ENCODE assay signal across 8 cellular contexts in genomic region chr3:193605876-193606275, GRCh38. TPM values are rescaled to one million over a fixed set of nuclear protein-coding genes. Genes with fewer than 3 reads are reported as not detected.
DNase-seq lines count a peak whose midpoint lies in the region; ATAC-seq, FAIRE-seq and TF ChIP-seq lines count a peak whose summit lies in the region.

No MANE protein-coding gene starts in this region.

- H3K36me3 Mint-ChIP-seq in type B pancreatic cell = peaks cover 17% of the 10 kb centered on the region

- no peak for TF ChIP-seq POLR2A in endothelial cell of umbilical vein (IDR thresholded peaks at IDR 0.05; ENCODE audit: low read depth, low read length)

- POLR2A ChIA-PET in endothelial cell of umbilical vein (lab: Charles Lee) = no interaction called here

- no peaks in the 10 kb centered on the region for H3K27me3 ChIP-seq in endothelial cell of umbilical vein (ENCODE audit: control insufficient read depth in 2 of 2, insufficient read depth in 2 of 2, low read length in 2 of 2)

- H3K27me3 Mint-ChIP-seq in type B pancreatic cell = no peaks in the 10 kb centered on the region

- H3K9me1 ChIP-seq in endothelial cell of umbilical vein (replicated peaks; ENCODE audit: control insufficient read depth, extremely low read depth, insufficient read depth, low read length) = no peaks in the 10 kb centered on the region

- H3K9ac ChIP-seq in endothelial cell of umbilical vein (replicated peaks; ENCODE audit: extremely low read depth, insufficient read depth, low read length) = no peak overlapping the region

- H3K79me2 ChIP-seq in endothelial cell of umbilical vein (ENCODE audit: control insufficient read depth, insufficient read depth, low read length) = peaks cover 47% of the 10 kb centered on the region

- H3K27ac ChIP-seq in endothelial cell of umbilical vein (ENCODE audit: insufficient read depth, low read depth, low read length) = no peak overlapping the region

- CTCF ChIA-PET in endothelial cell of umbilical vein (lab: Charles Lee) = no interaction called here

- intact Hi-C loops in endothelial cell of umbilical vein (cut with micrococcal nuclease) = no loop called here
- intact Hi-C loops in mucosa of descending colon (cut with DNase I, micrococcal nuclease) = no loop called here

- H3K9me3 ChIP-seq in endothelial cell of umbilical vein (replicated peaks; ENCODE audit: control insufficient read depth, insufficient read depth, low read length) = no peaks in the 10 kb centered on the region
- H3K9me3 ChIP-seq in mucosa of descending colon = no peaks in the 10 kb centered on the region

- ATAC-seq in HG02759 (IDR thresholded peaks at IDR 0.05; ENCODE audit: unreplicated experiment) (peak; percentile 79), mucosa of descending colon (peak; percentile 93)
- ATAC-seq in activated CD4-positive, CD25-positive, alpha-beta regulatory T cell treated with anti-CD3 and anti-CD28 coated beads, Interleukin-2, amount 50 U/mL, for 24 hours = peak; percentile 77 to 79

- H3K4me3 ChIP-seq in endothelial cell of umbilical vein (replicated peaks in 1 of 3; ENCODE audit: insufficient read depth in 1 of 3, low read depth in 1 of 3, low read length in 3 of 3) (no peak overlapping the region), mucosa of descending colon (no peak overlapping the region)

- dilution Hi-C loops in endothelial cell of umbilical vein (cut with MboI; ENCODE audit: extremely low pct_ligation_motif_present, low sequenced_read_pairs) = no loop called here

- BruUV-seq in endothelial cell of umbilical vein (replicated peaks; lab: Mats Ljungman, UMichigan) = no TSS peak

- H2AFZ ChIP-seq in endothelial cell of umbilical vein (ENCODE audit: low read depth, low read length) = no peak overlapping the region

- TF ChIP-seq CTCF in endothelial cell of umbilical vein (IDR thresholded peaks at IDR 0.05; ENCODE audit: extremely low read depth in 1 of 2, insufficient read depth in 1 of 2, low read depth in 1 of 2, low read length in 2 of 2) = peak; percentile 69 to 77
- TF ChIP-seq CTCF in mucosa of descending colon (IDR thresholded peaks at IDR 0.05) = peak; percentile 72
- TF ChIP-seq CTCF in type B pancreatic cell (conservative IDR thresholded peaks at IDR 0.05) = peak; percentile 86

- H3K36me3 ChIP-seq in endothelial cell of umbilical vein (ENCODE audit: control insufficient read depth in 2 of 2, extremely low read depth in 1 of 2, insufficient read depth in 2 of 2, low read length in 2 of 2) (no peaks in the 10 kb centered on the region), mucosa of descending colon (ENCODE audit: low read depth) (no peaks in the 10 kb centered on the region)

- DNase-seq in SIG-M5 treated with dmso at 0.1 percent for 504 hours (lab: John Stamatoyannopoulos, UW; ENCODE audit: unreplicated experiment) (peak; percentile 69), SIG-M5 (lab: John Stamatoyannopoulos, UW) (no peak), NCI-H2196 (lab: John Stamatoyannopoulos, UW; ENCODE audit: unreplicated experiment) (peak; percentile 92), endothelial cell of umbilical vein (ENCODE audit: low read depth, low spot score) (peak; percentile 64), mucosa of descending colon (peak in 1 of 3 donors; percentile 86), type B pancreatic cell (ENCODE audit: extremely low spot score, unreplicated experiment) (no peak)

- no peak overlapping the region for H3K4me3 Mint-ChIP-seq in type B pancreatic cell

- peaks cover 7% of the 10 kb centered on the region for H3K9me3 Mint-ChIP-seq in type B pancreatic cell

- H3K27ac Mint-ChIP-seq in type B pancreatic cell = no peak overlapping the region

- no peaks in the 10 kb centered on the region for H4K20me1 ChIP-seq in endothelial cell of umbilical vein (replicated peaks; ENCODE audit: control insufficient read depth, extremely low read depth, insufficient read depth, low read length)

- H3K4me2 ChIP-seq in endothelial cell of umbilical vein (ENCODE audit: insufficient read depth, low read length) = no peak overlapping the region

- no peaks in the 10 kb centered on the region for H3K4me1 ChIP-seq in endothelial cell of umbilical vein (ENCODE audit: control insufficient read depth, extremely low read depth, insufficient read depth, low read length)
- no peaks in the 10 kb centered on the region for H3K4me1 ChIP-seq in mucosa of descending colon (ENCODE audit: low read depth)

- peak; percentile 82 for FAIRE-seq in endothelial cell of umbilical vein (lab: Jason Lieb, UNC)

- no peaks in the 10 kb centered on the region for H3K4me1 Mint-ChIP-seq in type B pancreatic cell (ENCODE audit: unreplicated experiment)

TF ChIP-seq in endothelial cell of umbilical vein, 7 proteins besides CTCF, POLR2A, EP300 and RAD21:
- no peak for TF ChIP-seq MYC (IDR thresholded peaks at IDR 0.05; ENCODE audit: low read depth, low read length)
- TF ChIP-seq MAX (IDR thresholded peaks at IDR 0.05; ENCODE audit: insufficient read depth, insufficient read length) = no peak
- no peak for TF ChIP-seq FOS (IDR thresholded peaks at IDR 0.05; ENCODE audit: borderline replicate concordance, insufficient read depth, low read length)
- no peak for TF ChIP-seq JUN (IDR thresholded peaks at IDR 0.05; ENCODE audit: borderline replicate concordance, insufficient read depth, insufficient read length, low read depth)
- no peak for TF ChIP-seq POLR2AphosphoS5 (IDR thresholded peaks at IDR 0.05; ENCODE audit: insufficient read depth, low read depth, low read length)
- no peak for TF ChIP-seq EZH2 (IDR thresholded peaks at IDR 0.05; ENCODE audit: borderline replicate concordance, low read depth, low read length, severe bottlenecking)
- TF ChIP-seq GATA2 (IDR thresholded peaks at IDR 0.05; ENCODE audit: insufficient read depth, insufficient read length, low read depth, low read length) = no peak

RNA-seq across cellular contexts. Expression of gene OPA1, which starts 12.9 kb away (rescaled TPM):
- total RNA-seq in endothelial cell of umbilical vein (57.8 and 62.0 TPM in 2 replicates), mucosa of descending colon (10 to 100 TPM; 67.8 to 90.8 (median 82.1) TPM), type B pancreatic cell (ENCODE audit: low replicate concordance) (56.5 and 57.7 TPM in 2 replicates)
- polyA plus RNA-seq in endothelial cell of umbilical vein = 8.1 and 10.0 TPM in 2 replicates
- polyA plus RNA-seq in endothelial cell of umbilical vein (2011; cell fraction: cytosol; rRNA removed) = 13.5 and 13.8 TPM in 2 replicates
- 28.6 and 36.5 TPM in 2 replicates for polyA plus RNA-seq in endothelial cell of umbilical vein (2011; cell fraction: nucleus; rRNA removed)
- polyA plus RNA-seq in endothelial cell of umbilical vein (2012) = 31.8 and 51.0 TPM in 2 replicates
- polyA minus RNA-seq in endothelial cell of umbilical vein = 71.2 and 86.7 TPM in 2 replicates
- polyA minus RNA-seq in endothelial cell of umbilical vein (2011; cell fraction: cytosol; rRNA and poly(A)+ RNA removed) = 70.4 TPM
- polyA minus RNA-seq in endothelial cell of umbilical vein (2011; cell fraction: nucleus; rRNA and poly(A)+ RNA removed) = 76.7 and 130 TPM in 2 replicates

RNA-seq across cellular contexts. Expression of gene ATP13A4, which starts 51.2 kb away (rescaled TPM):
- total RNA-seq in endothelial cell of umbilical vein (1.0 TPM in 1 of 2 replicates, not detected in the other), mucosa of descending colon (10 to 100 TPM in 2 of 3 donors, 1 to 10 TPM in 1; 7.3 to 33.6 (median 19.1) TPM), type B pancreatic cell (ENCODE audit: low replicate concordance) (10.2 and 11.4 TPM in 2 replicates)
- polyA plus RNA-seq in endothelial cell of umbilical vein = 0.03 TPM in 1 of 2 replicates, not detected in the other
- 0.03 and 0.12 TPM in 2 replicates for polyA plus RNA-seq in endothelial cell of umbilical vein (2011; cell fraction: cytosol; rRNA removed)
- polyA plus RNA-seq in endothelial cell of umbilical vein (2011; cell fraction: nucleus; rRNA removed) = 0.24 and 0.54 TPM in 2 replicates
- 0.12 TPM in 1 of 2 replicates, not detected in the other for polyA plus RNA-seq in endothelial cell of umbilical vein (2012)
- polyA minus RNA-seq in endothelial cell of umbilical vein = 0.21 TPM in 1 of 2 replicates, not detected in the other
- polyA minus RNA-seq in endothelial cell of umbilical vein (2011; cell fraction: cytosol; rRNA and poly(A)+ RNA removed) = not detected
- 0.24 and 0.82 TPM in 2 replicates for polyA minus RNA-seq in endothelial cell of umbilical vein (2011; cell fraction: nucleus; rRNA and poly(A)+ RNA removed)

Comparison
In these comparisons a context has a peak if more than half of its experiments do, and no peak if none do; other contexts are left out.
1. DNase-seq: peak in SIG-M5 treated with dmso at 0.1 percent for 504 hours (single experiment), NCI-H2196 (single experiment) and endothelial cell of umbilical vein (single experiment); none in SIG-M5 (single experiment) and type B pancreatic cell (single experiment).
2. Peak in every context shown above with its lines, with median percentiles within 50 percentile points of each other: ATAC-seq and CTCF ChIP-seq.